In the genomic region with DNA sequence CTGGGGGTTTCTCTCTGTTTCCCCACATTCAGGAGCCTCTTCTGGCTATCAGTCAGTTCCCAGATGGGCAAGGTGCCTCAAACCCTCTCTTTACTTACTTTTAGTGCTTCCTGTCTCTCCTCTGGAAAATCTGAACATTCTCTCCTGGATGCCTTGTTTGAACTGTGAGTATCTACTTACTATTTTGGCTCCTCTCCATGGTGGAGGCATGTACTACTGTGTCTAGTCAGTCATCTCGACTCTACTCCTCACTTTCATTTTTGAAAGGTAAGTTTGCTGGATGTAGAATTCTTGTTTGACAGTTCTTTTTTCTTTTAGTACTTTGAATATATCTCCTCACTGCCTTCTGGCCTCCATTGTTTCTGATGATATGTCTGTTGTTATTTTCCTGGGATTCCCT, we compare ENCODE assay signal across 30 cellular contexts.
"Had no signal": no experiment of that assay in that cellular context is flagged by ENCODE, and none has a peak within 500 bp of the region (broad histone marks: within the 10 kb centered on the region; RNA-seq: fewer than 3 reads in every experiment).

No MANE protein-coding gene starts in this region.

- H3K4me3 ChIP-seq: coronary artery, MG63, SJCRH30, SK-N-MC had no signal

- ATAC-seq: activated CD8-positive, alpha-beta memory T cell treated with anti-CD3 and anti-CD28 coated beads, Interleukin-2, amount 10 ng/mL, durations not matched to agents 7 days and 5 days; activated naive CD8-positive, alpha-beta T cell treated with anti-CD3 and anti-CD28 coated beads, Interleukin-2, amount 50 U/mL, for 24 hours had no signal

- DNase-seq: activated CD4-positive, alpha-beta memory T cell treated with anti-CD3 and anti-CD28 coated beads, Interleukin-2, amount 10 ng/mL, durations not matched to agents 7 days and 5 days; activated CD4-positive, alpha-beta T cell treated with anti-CD3 and anti-CD28 coated beads for 1 hour; activated CD4-positive, alpha-beta T cell treated with anti-CD3 and anti-CD28 coated beads for 48 hours; activated CD4-positive, CD25-positive, alpha-beta regulatory T cell; activated CD8-positive, alpha-beta memory T cell treated with anti-CD3 and anti-CD28 coated beads for 24 hours; activated CD8-positive, alpha-beta memory T cell treated with anti-CD3 and anti-CD28 coated beads, Interleukin-2, amount 10 ng/mL, durations not matched to agents 7 days and 5 days; activated CD8-positive, alpha-beta memory T cell treated with anti-CD3 and anti-CD28 coated beads, Interleukin-2, amount 50 U/mL, for 48 hours; activated effector memory CD4-positive, alpha-beta T cell treated with Interleukin-2 at 50 U/mL for 16 hours; activated naive CD4-positive, alpha-beta T cell treated with anti-CD3 and anti-CD28 coated beads, Interleukin-2, amount 10 ng/mL, durations not matched to agents 7 days and 5 days; activated naive CD8-positive, alpha-beta T cell treated with anti-CD3 and anti-CD28 coated beads, Interleukin-2, amount 50 U/mL, for 24 hours; activated T-cell treated with anti-CD3 and anti-CD28 coated beads, Interleukin-2, amount 50 U/mL, for 48 hours; anterior cingulate cortex; Karpas-422; MG63; NCI-H1092; NCI-H1436 treated with DMSO at 0.1 percent for 48 hours; NCI-H1694 treated with DMSO at 0.1 percent for 48 hours; NCI-H2029; NCI-H2171 treated with DMSO at 0.1 percent for 48 hours; NCI-H2227 treated with DMSO at 0.1 percent for 48 hours; NCI-H446; NCI-H510A treated with DMSO at 0.1 percent for 48 hours; NCI-H526 treated with DMSO at 0.1 percent for 48 hours; NK-92 treated with Interleukin-12 subunit alpha and Interleukin-12 subunit beta, amount 100 ng/mL, for 24 hours; SHP77; SJCRH30; T1000; WERI-Rb-1 had no signal

- H3K27me3 ChIP-seq: MG63, SJCRH30 had no signal

- H3K27ac ChIP-seq: coronary artery, SJCRH30, SK-N-MC, WERI-Rb-1 had no signal

- H3K36me3 ChIP-seq: MG63, SJCRH30, WERI-Rb-1 had no signal

- H3K4me1 ChIP-seq: SJCRH30 had no signal

- H3K9me3 ChIP-seq: MG63, SJCRH30 had no signal
